Comparison of ENCODE assay signal across 21 cellular contexts in genomic region chr9:108722396-108722795, GRCh38.
DNase-seq lines count a peak whose midpoint lies in the region; ATAC-seq and TF ChIP-seq lines count a peak whose summit lies in the region.
"Had no signal": no experiment of that assay in that cellular context is flagged by ENCODE, and none has a peak within 500 bp of the region (broad histone marks: within the 10 kb centered on the region; RNA-seq: fewer than 3 reads in every experiment).

No MANE protein-coding gene starts in this region.

- H3K4me1 ChIP-seq in heart left ventricle (peaks cover 0 to 4% (median 0%) of the 10 kb centered on the region in 12 donors), aorta (ENCODE audit: control insufficient read depth in 1 of 2, insufficient read depth in 2 of 2, low read length in 2 of 2) (peaks cover 0 to 3% of the 10 kb centered on the region in 2 donors)
- H3K4me1 ChIP-seq: HAP-1 had no signal

- no peak overlapping the region for H3K27ac ChIP-seq in heart left ventricle
- peak overlapping the region in 1 of 2 donors; percentile 43 for H3K27ac ChIP-seq in aorta (ENCODE audit: low read depth in 1 of 2, low read length in 2 of 2)
- H3K27ac ChIP-seq: 22Rv1; BLaER1 treated with 17β-estradiol and CSF1 and Interleukin-3, amounts not matched to agents 10 nM and 100 nM had no signal

- H3K4me3 ChIP-seq in heart left ventricle (no peak overlapping the region), fibroblast of mammary gland (ENCODE audit: control insufficient read depth, low read depth, low read length) (no peak overlapping the region), aorta (ENCODE audit: low read length in 2 of 2) (no peak overlapping the region), foreskin fibroblast (ENCODE audit: low read depth in 1 of 2, low read length in 2 of 2) (no peak overlapping the region)
- H3K4me3 ChIP-seq: BLaER1 treated with 17β-estradiol and CSF1 and Interleukin-3, amounts not matched to agents 10 nM and 100 nM; HAP-1 had no signal

- DNase-seq in Right ventricle myocardium inferior (ENCODE audit: missing footprints) (no peak), heart left ventricle (no peak), fibroblast of mammary gland (ENCODE audit: low read depth) (peak; percentile 69), sciatic nerve (ENCODE audit: low spot score) (no peak), aorta (peak; percentile 56 to 78), foreskin fibroblast (no peak), NCI-H526 treated with DMSO at 0.1 percent for 48 hours (lab: John Stamatoyannopoulos, UW) (no peak)
- DNase-seq: CD8-positive, alpha-beta memory T cell; DND-41; GDM1; KBM-7; NCI-H1436; NCI-H2029; NCI-H2171; NK-92 treated with Interleukin-12 subunit alpha and Interleukin-12 subunit beta, amount 100 ng/mL, for 24 hours; OCI-M1; RPMI8226 had no signal

- intact Hi-C loops in Right ventricle myocardium inferior (cut with DNase I), result no loop called here
- intact Hi-C loops in heart left ventricle (cut with DNase I), result no loop called here
- intact Hi-C loops in sciatic nerve (cut with DNase I), result no loop called here
- intact Hi-C loops in aorta (cut with DNase I), result no loop called here

- no peaks in the 10 kb centered on the region for H3K36me3 ChIP-seq in heart left ventricle
- H3K36me3 ChIP-seq in aorta (ENCODE audit: control insufficient read depth in 1 of 2, insufficient read depth in 2 of 2, low read length in 1 of 2), result no peaks in the 10 kb centered on the region
- H3K36me3 ChIP-seq: BLaER1 treated with 17β-estradiol and CSF1 and Interleukin-3, amounts not matched to agents 10 nM and 100 nM; HAP-1 had no signal

- no peak for TF ChIP-seq POLR2A in heart left ventricle (IDR thresholded peaks at IDR 0.05)

- TF ChIP-seq CTCF in heart left ventricle (IDR thresholded peaks at IDR 0.05), result no peak
- TF ChIP-seq CTCF in fibroblast of mammary gland (conservative IDR thresholded peaks at IDR 0.05; ENCODE audit: control insufficient read depth, insufficient read depth, low read depth, low read length), result no peak
- no peak for TF ChIP-seq CTCF in foreskin fibroblast (IDR thresholded peaks at IDR 0.05; ENCODE audit: low read depth, low read length)

- WGBS in heart left ventricle, 4 donors, result 73 to 88% (median 77%) methylated on average over 7 of the region's 7 CpGs
- WGBS in aorta, 2 donors, result 11 to 15% methylated on average over 7 of the region's 7 CpGs

- peak; percentile 59 for ATAC-seq in Right ventricle myocardium inferior
- no peak for ATAC-seq in heart left ventricle
- ATAC-seq in sciatic nerve, result peak; percentile 72
- peak; percentile 90 for ATAC-seq in aorta (ENCODE audit: low FRiP score)
- no peak for ATAC-seq in GM18868 (IDR thresholded peaks at IDR 0.05; ENCODE audit: unreplicated experiment)

- H3K9me3 ChIP-seq in heart left ventricle (peaks cover 0 to 3% (median 0%) of the 10 kb centered on the region in 12 donors), aorta (ENCODE audit: control insufficient read depth, low read length) (no peaks in the 10 kb centered on the region)
- H3K9me3 ChIP-seq: HAP-1 had no signal

- no peaks in the 10 kb centered on the region for H3K27me3 ChIP-seq in heart left ventricle
- H3K27me3 ChIP-seq in aorta (ENCODE audit: control insufficient read depth in 1 of 2, insufficient read depth in 2 of 2, low read length in 1 of 2), result no peaks in the 10 kb centered on the region
- H3K27me3 ChIP-seq: BLaER1 treated with 17β-estradiol and CSF1 and Interleukin-3, amounts not matched to agents 10 nM and 100 nM had no signal

Comparison
In these comparisons a context has a peak if more than half of its experiments do, and no peak if none do; other contexts are left out.
1. ATAC-seq: peak in Right ventricle myocardium inferior (single experiment), sciatic nerve (single experiment) and aorta (single experiment); none in heart left ventricle (0 of 4) and GM18868 (single experiment).
2. DNase-seq: peak in fibroblast of mammary gland (single experiment) and aorta (2 of 2); none in Right ventricle myocardium inferior (single experiment), heart left ventricle (0 of 5), sciatic nerve (single experiment), foreskin fibroblast (0 of 2) and NCI-H526 treated with DMSO at 0.1 percent for 48 hours (single experiment).